ENCODE assay signal across 2 cellular contexts in genomic region chr17:68832140-68832871, GRCh38.
TF ChIP-seq lines count a peak whose summit lies in the region.

No MANE protein-coding gene starts in this region.

TF ChIP-seq in IMR-90, 13 proteins besides CTCF, POLR2A, EP300 and RAD21:
- TF ChIP-seq MAFK (IDR thresholded peaks at IDR 0.05; ENCODE audit: low read depth, low read length) = peak; percentile 53
- no peak for TF ChIP-seq NFE2L2 (IDR thresholded peaks at IDR 0.05; ENCODE audit: low read depth, low read length)

TF ChIP-seq in HepG2, 621 proteins besides CTCF, POLR2A, EP300 and RAD21:
- TF ChIP-seq, protein P1, sequence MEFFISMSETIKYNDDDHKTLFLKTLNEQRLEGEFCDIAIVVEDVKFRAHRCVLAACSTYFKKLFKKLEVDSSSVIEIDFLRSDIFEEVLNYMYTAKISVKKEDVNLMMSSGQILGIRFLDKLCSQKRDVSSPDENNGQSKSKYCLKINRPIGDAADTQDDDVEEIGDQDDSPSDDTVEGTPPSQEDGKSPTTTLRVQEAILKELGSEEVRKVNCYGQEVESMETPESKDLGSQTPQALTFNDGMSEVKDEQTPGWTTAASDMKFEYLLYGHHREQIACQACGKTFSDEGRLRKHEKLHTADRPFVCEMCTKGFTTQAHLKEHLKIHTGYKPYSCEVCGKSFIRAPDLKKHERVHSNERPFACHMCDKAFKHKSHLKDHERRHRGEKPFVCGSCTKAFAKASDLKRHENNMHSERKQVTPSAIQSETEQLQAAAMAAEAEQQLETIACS (CRISPR knock-in tag; IDR thresholded peaks at IDR 0.05) = no peak
- TF ChIP-seq SAFB2 (CRISPR knock-in tag; IDR thresholded peaks at IDR 0.05; ENCODE audit: borderline replicate concordance, low read depth) (no peak), RARA (CRISPR knock-in tag; IDR thresholded peaks at IDR 0.05) (no peak), MAFK (conservative IDR thresholded peaks at IDR 0.05 in 1 of 2, IDR thresholded peaks at IDR 0.05 in 1 of 2; ENCODE audit: low read length in 2 of 2) (peak; percentile 6 to 62; a peak in 3 of 4 replicates), PAF1 (CRISPR knock-in tag; IDR thresholded peaks at IDR 0.05) (no peak)
